Comparison of ENCODE assay signal across 10 cellular contexts in genomic region chr6:148520109-148520841, GRCh38.
DNase-seq lines count a peak whose midpoint lies in the region; ATAC-seq and TF ChIP-seq lines count a peak whose summit lies in the region.
"Had no signal": no experiment of that assay in that cellular context is flagged by ENCODE, and none has a peak within 500 bp of the region (broad histone marks: within the 10 kb centered on the region; RNA-seq: fewer than 3 reads in every experiment).

No MANE protein-coding gene starts in this region.

- DNase-seq in right cardiac atrium: peak in 1 of 3 donors; percentile 54
- DNase-seq in Right ventricle myocardium inferior (ENCODE audit: missing footprints): no peak
- peak in 1 of 2 donors; percentile 63 for DNase-seq in ascending aorta (ENCODE audit: low spot score in 2 of 2)
- DNase-seq in uterus: no peak
- no peak for DNase-seq in COLO829 (ENCODE audit: low spot score)
- no peak for DNase-seq in activated CD4-positive, alpha-beta T cell treated with anti-CD3 and anti-CD28 coated beads for 4 hours
- no peak for DNase-seq in erythroblast (lab: John Stamatoyannopoulos, UW)
- DNase-seq: lower lobe of right lung, MM.1S had no signal

- H3K4me1 ChIP-seq in right cardiac atrium (ENCODE audit: control insufficient read depth, insufficient read depth, low read length) (peaks cover 3% of the 10 kb centered on the region), ascending aorta (peaks cover 0 to 41% of the 10 kb centered on the region in 2 donors), uterus (no peaks in the 10 kb centered on the region)

- TF ChIP-seq POLR2A in uterus (IDR thresholded peaks at IDR 0.05) (no peak), erythroblast (IDR thresholded peaks at IDR 0.05; ENCODE audit: low read length) (no peak)

- H3K27ac ChIP-seq in right cardiac atrium (ENCODE audit: low read length) (peak overlapping the region; percentile 37), ascending aorta (peak overlapping the region; percentile 72 to 75), uterus (peak overlapping the region; percentile 56 to 66)

- TF ChIP-seq CTCF in ascending aorta (IDR thresholded peaks at IDR 0.05) (no peak), uterus (IDR thresholded peaks at IDR 0.05) (no peak)

- H3K36me3 ChIP-seq in ascending aorta: peaks cover 16 to 34% of the 10 kb centered on the region in 2 donors
- H3K36me3 ChIP-seq in uterus: no peaks in the 10 kb centered on the region

- H3K4me3 ChIP-seq in right cardiac atrium (ENCODE audit: low read length) (no peak overlapping the region), ascending aorta (no peak overlapping the region), uterus (no peak overlapping the region)
- H3K4me3 ChIP-seq: lower lobe of right lung had no signal

- intact Hi-C loops in right cardiac atrium (cut with DNase I): no loop called here
- intact Hi-C loops in Right ventricle myocardium inferior (cut with DNase I): no loop called here
- intact Hi-C loops in ascending aorta (cut with DNase I): no loop called here
- intact Hi-C loops in uterus (cut with DNase I; ENCODE audit: low total_unique reads): no loop called here

- ATAC-seq in right cardiac atrium (no peak), Right ventricle myocardium inferior (no peak), HG03064 (IDR thresholded peaks at IDR 0.05; ENCODE audit: low read depth, unreplicated experiment) (peak; percentile 88)

- H3K27me3 ChIP-seq in right cardiac atrium (ENCODE audit: control insufficient read depth, insufficient read depth) (no peaks in the 10 kb centered on the region), ascending aorta (no peaks in the 10 kb centered on the region), uterus (no peaks in the 10 kb centered on the region)

- no peaks in the 10 kb centered on the region for H3K9me3 ChIP-seq in right cardiac atrium (ENCODE audit: control insufficient read depth, low read length)
- H3K9me3 ChIP-seq in ascending aorta: no peaks in the 10 kb centered on the region
- no peaks in the 10 kb centered on the region for H3K9me3 ChIP-seq in uterus
- H3K9me3 ChIP-seq: lower lobe of right lung had no signal

- WGBS in right cardiac atrium: 85% methylated on average over 23 of the region's 23 CpGs
